Comparison of ENCODE assay signal across 30 cellular contexts in genomic region chr16:82808036-82808435, GRCh38.
"Had no signal": no experiment of that assay in that cellular context is flagged by ENCODE, and none has a peak within 500 bp of the region (broad histone marks: within the 10 kb centered on the region; RNA-seq: fewer than 3 reads in every experiment).

No MANE protein-coding gene starts in this region.

- H3K27ac Mint-ChIP-seq: dendritic cell treated with granulocyte-macrophage colony-stimulating factor and Interleukin-4, amounts not matched to agents 40 ng/mL and 50 ng/mL, for 4 days; memory B cell; naive thymus-derived CD4-positive, alpha-beta T cell; stimulated activated naive B cell treated with anti-CD40 and anti-IgM and Interleukin-4, amounts not matched to agents 10 μg/mL and 1 μg/mL and 100 μg/mL, for 72 hours; stimulated activated naive CD8-positive, alpha-beta T cell treated with anti-CD3 and anti-CD28 coated beads, Interleukin-15, Interleukin-2, amounts not matched to agents 100 ng/mL and 50 ng/mL, for 24 hours had no signal

- H3K27me3 Mint-ChIP-seq: dendritic cell treated with granulocyte-macrophage colony-stimulating factor and Interleukin-4, amounts not matched to agents 40 ng/mL and 50 ng/mL, for 4 days had no signal

- H3K9me3 Mint-ChIP-seq: central memory CD8-positive, alpha-beta T cell; dendritic cell treated with granulocyte-macrophage colony-stimulating factor and Interleukin-4, amounts not matched to agents 40 ng/mL and 50 ng/mL, for 4 days; memory B cell; nephron; stimulated activated naive B cell treated with anti-CD40 and anti-IgM and Interleukin-4, amounts not matched to agents 10 μg/mL and 1 μg/mL and 100 μg/mL, for 72 hours; stimulated activated naive CD8-positive, alpha-beta T cell treated with anti-CD3 and anti-CD28 coated beads, Interleukin-15, Interleukin-2, amounts not matched to agents 100 ng/mL and 50 ng/mL, for 24 hours had no signal

- H3K4me3 ChIP-seq: cardiac muscle cell, colonic mucosa, esophagus squamous epithelium, gastrocnemius medialis, heart left ventricle, hepatocyte, lower lobe of right lung, mucosa of descending colon, psoas muscle, right lobe of liver, suprapubic skin, thyroid gland, vagina had no signal

- DNase-seq: colonic mucosa; effector memory CD4-positive, alpha-beta T cell; erythroblast; esophagus squamous epithelium; gastrocnemius medialis; heart left ventricle; islet precursor cell; kidney glomerular epithelial cell; left ventricle myocardium superior; lower lobe of right lung; mucosa of descending colon; naive thymus-derived CD4-positive, alpha-beta T cell; psoas muscle; right lobe of liver; small intestine; stimulated activated CD4-positive, alpha-beta T cell treated with anti-CD3 and anti-CD28 coated beads, Interleukin-15, amount 100 ng/mL, for 24 hours; stimulated activated CD4-positive, alpha-beta T cell treated with anti-CD3 and anti-CD28 coated beads, Interleukin-2, amount 100 ng/mL, for 48 hours; stimulated activated naive B cell treated with anti-CD40 and anti-IgM and Interleukin-4, amounts not matched to agents 10 μg/mL and 1 μg/mL and 100 μg/mL, for 72 hours; thyroid gland; trophoblast cell had no signal

- H3K4me3 Mint-ChIP-seq: central memory CD8-positive, alpha-beta T cell; dendritic cell treated with granulocyte-macrophage colony-stimulating factor and Interleukin-4, amounts not matched to agents 40 ng/mL and 50 ng/mL, for 4 days; memory B cell; naive thymus-derived CD4-positive, alpha-beta T cell; nephron; stimulated activated naive B cell treated with anti-CD40 and anti-IgM and Interleukin-4, amounts not matched to agents 10 μg/mL and 1 μg/mL and 100 μg/mL, for 72 hours; stimulated activated naive CD8-positive, alpha-beta T cell treated with anti-CD3 and anti-CD28 coated beads, Interleukin-15, Interleukin-2, amounts not matched to agents 100 ng/mL and 50 ng/mL, for 24 hours had no signal

- H3K36me3 ChIP-seq: cardiac muscle cell, colonic mucosa, esophagus squamous epithelium, gastrocnemius medialis, heart left ventricle, lower lobe of right lung, neutrophil, right lobe of liver, suprapubic skin, thyroid gland, vagina had no signal

- H3K36me3 Mint-ChIP-seq: memory B cell; naive thymus-derived CD4-positive, alpha-beta T cell; stimulated activated naive B cell treated with anti-CD40 and anti-IgM and Interleukin-4, amounts not matched to agents 10 μg/mL and 1 μg/mL and 100 μg/mL, for 72 hours had no signal

- H3K4me1 Mint-ChIP-seq: central memory CD8-positive, alpha-beta T cell; memory B cell; naive thymus-derived CD4-positive, alpha-beta T cell; stimulated activated naive B cell treated with anti-CD40 and anti-IgM and Interleukin-4, amounts not matched to agents 10 μg/mL and 1 μg/mL and 100 μg/mL, for 72 hours had no signal

- H3K27me3 ChIP-seq: cardiac muscle cell, colonic mucosa, esophagus squamous epithelium, gastrocnemius medialis, heart left ventricle, neutrophil, right lobe of liver, suprapubic skin, thyroid gland, vagina had no signal
